ENCODE assay signal across 11 cellular contexts in the genomic region with DNA sequence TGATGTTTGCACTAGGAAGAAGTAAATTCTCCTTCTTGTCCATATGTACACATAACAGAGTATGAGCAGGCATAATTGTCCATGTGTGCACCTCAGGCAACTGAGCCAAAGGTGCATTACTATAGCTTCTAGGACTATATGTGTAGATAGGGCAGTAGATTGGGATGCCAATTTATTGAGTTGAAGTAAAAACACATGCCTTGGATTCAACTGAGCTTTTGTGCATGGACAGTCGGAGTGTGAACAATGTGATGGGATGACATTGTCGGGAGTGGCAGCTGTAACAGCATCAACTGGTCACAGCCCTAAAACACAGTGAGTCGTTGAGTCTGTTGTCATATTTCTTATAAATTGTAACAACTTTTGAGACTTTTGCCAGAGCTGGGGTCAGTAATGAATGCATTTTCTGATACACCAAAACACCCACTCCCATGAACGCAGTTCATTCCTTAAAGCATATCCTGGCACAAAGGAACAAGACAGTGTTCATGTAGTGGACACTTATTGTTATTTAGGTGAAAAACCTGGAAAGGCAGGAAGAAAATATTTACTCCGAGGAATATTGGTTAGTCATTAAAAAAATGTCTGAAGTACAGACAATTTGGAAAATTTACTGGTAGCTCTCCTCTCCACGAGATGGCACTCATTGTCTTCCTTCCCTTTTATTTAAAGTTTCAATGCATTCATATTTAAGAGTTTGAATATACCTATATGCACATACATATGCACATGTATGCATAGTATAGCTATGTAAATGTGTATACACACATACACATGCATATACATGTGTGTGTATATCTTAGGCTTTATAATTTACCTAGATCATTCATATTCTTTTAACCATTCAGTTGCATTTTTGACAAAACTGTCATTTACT.
DNase-seq lines count a peak whose midpoint lies in the region; ATAC-seq, FAIRE-seq and TF ChIP-seq lines count a peak whose summit lies in the region.
"Had no signal": no experiment of that assay in that cellular context is flagged by ENCODE, and none has a peak within 500 bp of the region (broad histone marks: within the 10 kb centered on the region; RNA-seq: fewer than 3 reads in every experiment).

No MANE protein-coding gene starts in this region.

- TF ChIP-seq POLR2A in esophagus muscularis mucosa (IDR thresholded peaks at IDR 0.05; ENCODE audit: low read depth), result no peak

- H3K4me1 ChIP-seq in kidney (ENCODE audit: control insufficient read depth in 1 of 2, insufficient read depth in 1 of 2, low read depth in 1 of 2, low read length in 2 of 2), result no peaks in the 10 kb centered on the region
- H3K4me1 ChIP-seq in esophagus muscularis mucosa, result peaks cover 10 to 29% (median 15%) of the 10 kb centered on the region in 4 donors

- H3K36me3 ChIP-seq in kidney (ENCODE audit: control insufficient read depth in 1 of 2, insufficient read depth in 2 of 2, low read length in 2 of 2) (no peaks in the 10 kb centered on the region), esophagus muscularis mucosa (no peaks in the 10 kb centered on the region)
- H3K36me3 ChIP-seq: suprapubic skin had no signal

- TF ChIP-seq CTCF in kidney (IDR thresholded peaks at IDR 0.05; ENCODE audit: borderline replicate concordance, extremely low read depth, insufficient read depth), result no peak
- TF ChIP-seq CTCF in esophagus muscularis mucosa (IDR thresholded peaks at IDR 0.05), result no peak

- no peaks in the 10 kb centered on the region for H3K27me3 ChIP-seq in esophagus muscularis mucosa
- H3K27me3 ChIP-seq: suprapubic skin had no signal

- no peaks in the 10 kb centered on the region for H3K9me3 ChIP-seq in kidney (ENCODE audit: control insufficient read depth in 1 of 2, low read length in 2 of 2)
- no peaks in the 10 kb centered on the region for H3K9me3 ChIP-seq in esophagus muscularis mucosa
- H3K9me3 ChIP-seq: suprapubic skin had no signal

- H3K27ac ChIP-seq in kidney (ENCODE audit: low read depth in 2 of 2, low read length in 2 of 2) (no peak overlapping the region), esophagus muscularis mucosa (replicated peaks in 1 of 4) (no peak overlapping the region)
- H3K27ac ChIP-seq: suprapubic skin had no signal

- peak; percentile 19 for DNase-seq in DMS53 treated with DMSO at 0.1 percent for 48 hours (lab: John Stamatoyannopoulos, UW; ENCODE audit: unreplicated experiment)
- DNase-seq in M059J (ENCODE audit: low read depth), result peak; percentile 28
- DNase-seq in amniotic stem cell (lab: John Stamatoyannopoulos, UW), result peak; percentile 28
- DNase-seq in myocyte (ENCODE audit: low read depth), result peak; percentile 34
- no peak for DNase-seq in kidney
- DNase-seq in foreskin melanocyte, result no peak
- DNase-seq in esophagus muscularis mucosa (ENCODE audit: extremely low spot score), result no peak
- DNase-seq: NCI-H510A treated with DMSO at 0.1 percent for 48 hours; stimulated activated CD4-positive, alpha-beta T cell treated with anti-CD3 and anti-CD28 coated beads, Interleukin-2, amount 100 ng/mL, for 48 hours had no signal

- H3K4me3 ChIP-seq in kidney (ENCODE audit: low read length in 2 of 2) (no peak overlapping the region), esophagus muscularis mucosa (no peak overlapping the region)
- H3K4me3 ChIP-seq: suprapubic skin had no signal

- FAIRE-seq in kidney (lab: Jason Lieb, UNC), result no peak

- no peak overlapping the region for H3K9ac ChIP-seq in kidney (ENCODE audit: low read length in 2 of 2)

- intact Hi-C loops in kidney (cut with DNase I) (no loop called here), esophagus muscularis mucosa (cut with DNase I) (no loop called here)

- TF ChIP-seq EP300 in esophagus muscularis mucosa (IDR thresholded peaks at IDR 0.05), result no peak

- 92% methylated on average over 6 of the region's 6 CpGs for WGBS in esophagus muscularis mucosa

- no peak for ATAC-seq in HG02642 (IDR thresholded peaks at IDR 0.05; ENCODE audit: poor library complexity, unreplicated experiment)

Comparison
In these comparisons a context has a peak if more than half of its experiments do, and no peak if none do; other contexts are left out.
1. DNase-seq: peak in DMS53 treated with DMSO at 0.1 percent for 48 hours (single experiment), M059J (single experiment), amniotic stem cell (single experiment) and myocyte (single experiment); none in kidney (single experiment), foreskin melanocyte (single experiment) and esophagus muscularis mucosa (single experiment).